12 cellular contexts compared by ENCODE assay signal in the genomic region with DNA sequence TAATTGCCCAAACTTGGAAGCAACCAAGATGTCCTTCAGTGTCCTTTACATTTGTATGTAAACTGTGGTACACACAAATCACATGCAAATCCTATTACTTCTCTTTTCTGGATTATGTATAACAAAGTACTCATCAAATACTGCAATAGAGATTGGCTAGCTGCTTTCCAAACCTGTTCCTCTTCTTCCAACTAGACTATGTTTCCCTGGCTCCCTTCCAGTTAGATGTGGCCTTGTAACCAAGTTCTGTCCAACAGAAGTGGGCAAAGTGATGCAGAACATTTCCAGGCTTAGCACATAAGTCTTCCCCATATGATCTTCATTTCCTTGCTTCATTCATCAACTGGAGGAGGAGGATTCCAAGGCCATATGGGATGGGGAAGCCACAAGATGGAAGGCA.
"Had no signal": no experiment of that assay in that cellular context is flagged by ENCODE, and none has a peak within 500 bp of the region (broad histone marks: within the 10 kb centered on the region; RNA-seq: fewer than 3 reads in every experiment).

No MANE protein-coding gene starts in this region.

- H3K36me3 ChIP-seq: heart left ventricle, neutrophil had no signal

- H3K4me3 ChIP-seq: heart left ventricle had no signal

- FAIRE-seq: frontal cortex had no signal

- DNase-seq: activated CD4-positive, alpha-beta T cell treated with anti-CD3 and anti-CD28 coated beads for 1 hour; activated CD4-positive, alpha-beta T cell treated with anti-CD3 and anti-CD28 coated beads, Interleukin-2, amount 50 U/mL, for 4 hours; activated naive CD4-positive, alpha-beta T cell treated with Interleukin-2 at 50 U/mL for 16 hours; activated T-cell treated with anti-CD3 and anti-CD28 coated beads for 4 hours; aorta; dermis blood vessel endothelial cell; heart left ventricle; islet precursor cell; naive thymus-derived CD8-positive, alpha-beta T cell; posterior cingulate gyrus had no signal

- H3K27me3 ChIP-seq: heart left ventricle, neutrophil had no signal
